Comparison of ENCODE assay signal across 9 cellular contexts in the genomic region with DNA sequence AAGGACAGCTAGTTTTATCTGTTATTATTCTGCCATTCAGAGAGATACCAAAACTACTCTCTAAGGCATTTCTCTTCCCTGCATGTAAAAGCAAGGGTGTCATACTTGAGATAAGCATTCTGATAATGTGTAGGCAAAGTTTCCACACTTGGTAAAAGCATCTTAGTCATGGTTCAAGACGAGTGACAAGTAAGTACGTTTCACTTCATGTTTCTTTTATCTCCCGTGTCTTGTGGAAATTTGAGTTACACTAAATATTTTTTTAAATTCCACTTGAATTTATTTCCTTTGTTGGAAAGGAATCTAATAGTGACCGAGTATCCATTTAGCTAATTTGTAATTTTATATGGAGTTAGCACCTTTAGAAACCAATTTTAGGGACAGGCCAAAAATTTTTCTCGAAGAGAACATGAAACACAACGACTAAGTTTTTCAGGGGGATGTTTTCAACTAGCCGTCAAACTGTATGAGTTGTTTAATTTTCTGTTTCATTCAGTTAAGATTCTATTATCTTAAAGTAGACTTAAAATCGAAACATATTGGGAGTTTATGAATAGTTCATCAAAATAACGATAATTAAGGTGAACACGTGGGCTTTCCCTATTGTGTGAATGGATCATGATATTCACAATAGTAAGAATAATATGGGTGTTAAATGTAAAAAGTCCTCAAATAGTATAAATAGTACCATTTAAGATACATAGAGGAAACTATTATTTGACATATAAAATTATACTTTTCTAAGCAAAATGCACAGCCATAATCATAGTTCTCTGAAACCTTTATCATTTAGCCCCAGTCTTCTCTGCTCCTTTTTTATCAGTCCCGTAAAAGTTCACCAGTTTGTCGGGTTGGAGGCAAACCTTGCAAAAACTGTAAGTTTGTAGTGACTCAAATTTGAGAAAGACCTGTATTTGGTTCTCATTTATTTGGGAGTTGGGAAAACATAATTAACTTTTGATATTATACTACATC. TPM values are rescaled to one million over a fixed set of nuclear protein-coding genes. Genes with fewer than 3 reads are reported as not detected.
DNase-seq lines count a peak whose midpoint lies in the region; ATAC-seq and TF ChIP-seq lines count a peak whose summit lies in the region.
"Had no signal": no experiment of that assay in that cellular context is flagged by ENCODE, and none has a peak within 500 bp of the region (broad histone marks: within the 10 kb centered on the region; RNA-seq: fewer than 3 reads in every experiment).

No MANE protein-coding gene starts in this region.

- peak overlapping the region; percentile 77 for H3K9ac ChIP-seq in endodermal cell (ENCODE audit: extremely low read depth, low read length, poor library complexity, severe bottlenecking)

- H3K36me3 ChIP-seq in endodermal cell (ENCODE audit: control insufficient read depth, insufficient read depth, low read length), result no peaks in the 10 kb centered on the region
- peaks cover 0 to 8% (median 4%) of the 10 kb centered on the region in 4 donors for H3K36me3 ChIP-seq in stomach

- H3K9me3 ChIP-seq in endodermal cell (ENCODE audit: control insufficient read depth, low read length) (no peaks in the 10 kb centered on the region), stomach (no peaks in the 10 kb centered on the region)

- no peak for TF ChIP-seq POLR2A in stomach (IDR thresholded peaks at IDR 0.05)

- peaks cover 49% of the 10 kb centered on the region for H3K4me1 Mint-ChIP-seq in activated T-cell treated with anti-CD3 and anti-CD28 coated beads, Interleukin-2, amount 50 U/mL, for 24 hours (ENCODE audit: low read depth)
- peaks cover 16% of the 10 kb centered on the region for H3K4me1 Mint-ChIP-seq in endodermal cell

- peak overlapping the region; percentile 80 for H3K4me3 ChIP-seq in endodermal cell (ENCODE audit: low read length)
- H3K4me3 ChIP-seq in stomach, result peak overlapping the region in 1 of 4 donors; percentile 46

- intact Hi-C loops in stomach (cut with DNase I; ENCODE audit: low total_unique reads), result loop anchor here (10.0 kb wide), 2 partner anchors 137 to 197 kb away; no protein-coding TSS in a partner anchor

- peak overlapping the region; percentile 82 for H3K4me3 Mint-ChIP-seq in activated T-cell treated with anti-CD3 and anti-CD28 coated beads, Interleukin-2, amount 50 U/mL, for 24 hours
- H3K4me3 Mint-ChIP-seq in endodermal cell, result no peak overlapping the region

- H3K27ac ChIP-seq in endodermal cell (ENCODE audit: low read depth, low read length) (no peak overlapping the region), stomach (peak overlapping the region in 4 of 5 donors; percentile 95 to 99 (median 96))

- H3K27ac Mint-ChIP-seq in activated T-cell treated with anti-CD3 and anti-CD28 coated beads, Interleukin-2, amount 50 U/mL, for 24 hours, result peak overlapping the region; percentile 94
- no peak overlapping the region for H3K27ac Mint-ChIP-seq in endodermal cell

- H3K36me3 Mint-ChIP-seq in activated T-cell treated with anti-CD3 and anti-CD28 coated beads, Interleukin-2, amount 50 U/mL, for 24 hours (ENCODE audit: low read depth), result peaks cover 10% of the 10 kb centered on the region
- peaks cover 4% of the 10 kb centered on the region for H3K36me3 Mint-ChIP-seq in endodermal cell (ENCODE audit: low read depth)

- no peaks in the 10 kb centered on the region for H3K27me3 Mint-ChIP-seq in activated T-cell treated with anti-CD3 and anti-CD28 coated beads, Interleukin-2, amount 50 U/mL, for 24 hours
- H3K27me3 Mint-ChIP-seq in endodermal cell (ENCODE audit: insufficient read depth), result no peaks in the 10 kb centered on the region

- no peaks in the 10 kb centered on the region for H3K9me3 Mint-ChIP-seq in activated T-cell treated with anti-CD3 and anti-CD28 coated beads, Interleukin-2, amount 50 U/mL, for 24 hours
- H3K9me3 Mint-ChIP-seq in endodermal cell, result no peaks in the 10 kb centered on the region

- TF ChIP-seq EP300 in stomach (IDR thresholded peaks at IDR 0.05), result no peak

- ATAC-seq in esophagus mucosa, result no peak

- no peak for DNase-seq in activated T-cell treated with anti-CD3 and anti-CD28 coated beads, Interleukin-2, amount 50 U/mL, for 24 hours
- DNase-seq in activated T-cell treated with anti-CD3 and anti-CD28 coated beads, Interleukin-2, amount 50 U/mL, for 1 hour, result no peak
- peak; percentile 33 for DNase-seq in RPMI7951 (ENCODE audit: low read depth)
- DNase-seq in endodermal cell, result no peak
- no peak for DNase-seq in stomach
- DNase-seq in GM03348 (ENCODE audit: low spot score), result no peak
- no peak for DNase-seq in NCI-H446 treated with DMSO at 0.1 percent for 48 hours (lab: John Stamatoyannopoulos, UW)
- DNase-seq: NCI-H2107 had no signal

- H3K4me1 ChIP-seq in endodermal cell (ENCODE audit: control insufficient read depth, insufficient read depth, low read length) (no peaks in the 10 kb centered on the region), stomach (peaks cover 12 to 33% (median 24%) of the 10 kb centered on the region in 4 donors)

- TF ChIP-seq CTCF in endodermal cell (conservative IDR thresholded peaks at IDR 0.05), result no peak
- TF ChIP-seq CTCF in stomach (IDR thresholded peaks at IDR 0.05), result no peak

- 84 to 92% methylated on average over 4 to 12 of the region's 12 CpGs for WGBS in endodermal cell (ENCODE audit: insufficient coverage in 1 of 2, insufficient read length in 1 of 2), 2 experiments
- WGBS in stomach, 5 donors, result 70 to 76% (median 72%) methylated on average over 12 of the region's 12 CpGs

- H3K27me3 ChIP-seq in endodermal cell (ENCODE audit: control insufficient read depth, insufficient read depth, low read length, poor library complexity, severe bottlenecking) (no peaks in the 10 kb centered on the region), stomach (no peaks in the 10 kb centered on the region)

RNA-seq across cellular contexts. Expression of a gene that starts 1.6 kb away (rescaled TPM):
- total RNA-seq in RPMI7951 (2014; rRNA removed; shearing (Covaris generic)), result 2.4 and 4.8 TPM in 2 replicates
- total RNA-seq in endodermal cell, result 10 to 100 TPM in 1 of 2 donors, 1 to 10 TPM in 1; 7.1 to 13.7 TPM
- 4.4 TPM for polyA plus RNA-seq in endodermal cell (2013, experiment 1 of 2)
- 3.1 TPM for polyA plus RNA-seq in endodermal cell (2013, experiment 2 of 2)
- 1 to 10 TPM in 1 of 5 donors, not detected in 4; 2.0 TPM for total RNA-seq in stomach
- 1 to 10 TPM; 1.7 to 3.2 (median 2.0) TPM for polyA plus RNA-seq in stomach
- total RNA-seq in esophagus mucosa, result 1.5 TPM

RNA-seq across cellular contexts. Expression of a gene that starts 28.3 kb away (rescaled TPM):
- 0.10 TPM in 1 of 2 replicates, not detected in the other for total RNA-seq in RPMI7951 (2014; rRNA removed; shearing (Covaris generic))
- under 1 TPM; 0.13 to 0.22 TPM for total RNA-seq in endodermal cell
- not detected for polyA plus RNA-seq in endodermal cell (2013, experiment 1 of 2)
- 0.12 TPM for polyA plus RNA-seq in endodermal cell (2013, experiment 2 of 2)
- total RNA-seq in stomach, result under 1 TPM in 2 of 5 donors, not detected in 3; 0.18 to 0.89 TPM
- 1 to 10 TPM in 1 of 3 donors, under 1 TPM in 2; 0.44 to 1.0 (median 0.76) TPM for polyA plus RNA-seq in stomach
- total RNA-seq in esophagus mucosa, result not detected

RNA-seq across cellular contexts. Expression of a gene that starts 34.6 kb away (rescaled TPM):
- 0.36 TPM in 1 of 2 replicates, not detected in the other for total RNA-seq in RPMI7951 (2014; rRNA removed; shearing (Covaris generic))
- total RNA-seq in endodermal cell (1 to 10 TPM in 1 of 2 donors, under 1 TPM in 1; 0.70 to 2.0 TPM), stomach (under 1 TPM in 1 of 5 donors, not detected in 4; 0.55 TPM), esophagus mucosa (not detected)
- polyA plus RNA-seq in endodermal cell (2013, experiment 1 of 2), result 0.36 TPM
- 0.33 TPM for polyA plus RNA-seq in endodermal cell (2013, experiment 2 of 2)
- under 1 TPM in 1 of 3 donors, not detected in 2; 0.35 TPM for polyA plus RNA-seq in stomach
